Comparison of ENCODE assay signal across 8 cellular contexts in the genomic region with DNA sequence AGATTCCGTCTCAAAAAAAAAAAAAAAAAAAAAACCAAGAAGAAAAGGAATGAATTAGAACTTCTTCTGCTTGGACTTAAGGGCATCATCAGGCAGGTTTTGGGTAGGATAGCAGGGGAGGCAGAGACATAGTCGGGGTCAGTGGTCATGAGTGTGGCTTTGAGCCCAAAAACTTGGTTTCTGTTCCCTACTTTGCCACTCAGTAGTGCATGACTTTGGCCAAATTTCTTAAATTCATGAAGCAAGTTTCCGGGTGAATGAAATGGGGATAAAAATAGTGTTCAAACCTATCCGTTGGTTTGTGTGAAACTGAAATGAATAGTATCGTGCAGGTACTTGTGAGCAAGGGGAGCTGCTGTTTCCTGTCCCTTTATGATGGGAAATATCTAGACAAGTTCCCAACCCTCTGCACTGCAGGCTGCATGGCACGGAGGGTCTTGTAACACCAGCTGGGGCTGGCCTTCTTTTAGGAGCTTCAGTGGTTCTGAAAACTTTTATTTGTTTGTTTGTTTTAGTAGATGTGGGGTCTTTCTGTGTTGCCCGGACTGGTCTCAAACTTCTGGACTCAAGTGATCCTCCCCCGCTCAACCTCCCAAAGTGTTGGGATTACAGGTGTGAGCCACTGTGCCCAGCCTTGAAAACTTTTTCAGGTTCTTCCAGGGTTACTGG.
DNase-seq lines count a peak whose midpoint lies in the region; ATAC-seq and TF ChIP-seq lines count a peak whose summit lies in the region.

No MANE protein-coding gene starts in this region.

- H3K4me1 Mint-ChIP-seq in stimulated activated memory B cell treated with anti-CD40 and anti-IgM and Interleukin-4, amounts not matched to agents 10 μg/mL and 1 μg/mL and 100 μg/mL, for 72 hours = peaks cover 82% of the 10 kb centered on the region

- POLR2A ChIA-PET in HEK293 (lab: Yijun Ruan, JAX) = interaction anchor here (0.6 to 2.6 kb wide), 9 partner anchors 11 to 107 kb away, joined by 3 to 12 read pairs (median 5); a partner anchor contains a TSS

- H3K27me3 ChIP-seq in WERI-Rb-1 (ENCODE audit: insufficient read depth, low read depth, severe bottlenecking) = no peaks in the 10 kb centered on the region

- peaks cover 0 to 29% of the 10 kb centered on the region in 2 experiments; a peak in 1 of 3 replicates for H3K36me3 ChIP-seq in HEK293 (ENCODE audit: control insufficient read depth in 2 of 2, insufficient read depth in 1 of 2, low read length in 2 of 2)
- H3K36me3 ChIP-seq in WERI-Rb-1 = no peaks in the 10 kb centered on the region

- H3K4me3 Mint-ChIP-seq in stimulated activated memory B cell treated with anti-CD40 and anti-IgM and Interleukin-4, amounts not matched to agents 10 μg/mL and 1 μg/mL and 100 μg/mL, for 72 hours = peak overlapping the region; percentile 75

- H3K27ac Mint-ChIP-seq in stimulated activated memory B cell treated with anti-CD40 and anti-IgM and Interleukin-4, amounts not matched to agents 10 μg/mL and 1 μg/mL and 100 μg/mL, for 72 hours = peak overlapping the region; percentile 80

- TF ChIP-seq CTCF in HEK293 (tag by site-specific recombination; IDR thresholded peaks at IDR 0.05) = no peak
- no peak for TF ChIP-seq CTCF in WERI-Rb-1 (IDR thresholded peaks at IDR 0.05; ENCODE audit: low read depth, low read length)

- H3K27me3 Mint-ChIP-seq in stimulated activated memory B cell treated with anti-CD40 and anti-IgM and Interleukin-4, amounts not matched to agents 10 μg/mL and 1 μg/mL and 100 μg/mL, for 72 hours = no peaks in the 10 kb centered on the region

- CTCF ChIA-PET in HEK293 (lab: Yijun Ruan, JAX) = interaction anchor here (1.1 to 1.5 kb wide), 2 partner anchors 8 to 21 kb away, joined by 3 to 6 read pairs; no protein-coding TSS in a partner anchor

- H3K36me3 Mint-ChIP-seq in stimulated activated memory B cell treated with anti-CD40 and anti-IgM and Interleukin-4, amounts not matched to agents 10 μg/mL and 1 μg/mL and 100 μg/mL, for 72 hours = peaks cover 41% of the 10 kb centered on the region

- no peaks in the 10 kb centered on the region for H3K9me3 ChIP-seq in HEK293 (ENCODE audit: control insufficient read depth, insufficient read depth, low read depth, low read length)
- no peaks in the 10 kb centered on the region for H3K9me3 ChIP-seq in WERI-Rb-1 (ENCODE audit: severe bottlenecking)

- DNase-seq in RPMI8226 (peak; percentile 91), fibroblast of gingiva (ENCODE audit: low read depth) (peak; percentile 72), WERI-Rb-1 (no peak), COLO829 (ENCODE audit: low spot score) (no peak)

- no peaks in the 10 kb centered on the region for H3K4me1 ChIP-seq in HEK293 (ENCODE audit: control insufficient read depth, insufficient read depth, low read length)

- H3K4me3 ChIP-seq in GM08714 (ENCODE audit: low read length) = peak overlapping the region; percentile 42; the same call in 1 of the 2 replicates
- no peak overlapping the region for H3K4me3 ChIP-seq in HEK293 (ENCODE audit: low read depth, low read length)
- no peak overlapping the region for H3K4me3 ChIP-seq in WERI-Rb-1 (ENCODE audit: low read depth, low read length)

- no peak overlapping the region for H3K27ac ChIP-seq in HEK293 (ENCODE audit: extremely low read depth, low read depth, low read length)
- H3K27ac ChIP-seq in WERI-Rb-1 = no peak overlapping the region

- H3K9me3 Mint-ChIP-seq in stimulated activated memory B cell treated with anti-CD40 and anti-IgM and Interleukin-4, amounts not matched to agents 10 μg/mL and 1 μg/mL and 100 μg/mL, for 72 hours = no peaks in the 10 kb centered on the region

- ATAC-seq in stimulated activated memory B cell treated with anti-CD40 and anti-IgM and Interleukin-4, amounts not matched to agents 10 μg/mL and 1 μg/mL and 100 μg/mL, for 72 hours = peak; percentile 71
- ATAC-seq in GM18519 (IDR thresholded peaks at IDR 0.05; ENCODE audit: low FRiP score, unreplicated experiment) = no peak

TF ChIP-seq in HEK293, 187 proteins besides CTCF, POLR2A, EP300 and RAD21:
- TF ChIP-seq, protein P1, sequence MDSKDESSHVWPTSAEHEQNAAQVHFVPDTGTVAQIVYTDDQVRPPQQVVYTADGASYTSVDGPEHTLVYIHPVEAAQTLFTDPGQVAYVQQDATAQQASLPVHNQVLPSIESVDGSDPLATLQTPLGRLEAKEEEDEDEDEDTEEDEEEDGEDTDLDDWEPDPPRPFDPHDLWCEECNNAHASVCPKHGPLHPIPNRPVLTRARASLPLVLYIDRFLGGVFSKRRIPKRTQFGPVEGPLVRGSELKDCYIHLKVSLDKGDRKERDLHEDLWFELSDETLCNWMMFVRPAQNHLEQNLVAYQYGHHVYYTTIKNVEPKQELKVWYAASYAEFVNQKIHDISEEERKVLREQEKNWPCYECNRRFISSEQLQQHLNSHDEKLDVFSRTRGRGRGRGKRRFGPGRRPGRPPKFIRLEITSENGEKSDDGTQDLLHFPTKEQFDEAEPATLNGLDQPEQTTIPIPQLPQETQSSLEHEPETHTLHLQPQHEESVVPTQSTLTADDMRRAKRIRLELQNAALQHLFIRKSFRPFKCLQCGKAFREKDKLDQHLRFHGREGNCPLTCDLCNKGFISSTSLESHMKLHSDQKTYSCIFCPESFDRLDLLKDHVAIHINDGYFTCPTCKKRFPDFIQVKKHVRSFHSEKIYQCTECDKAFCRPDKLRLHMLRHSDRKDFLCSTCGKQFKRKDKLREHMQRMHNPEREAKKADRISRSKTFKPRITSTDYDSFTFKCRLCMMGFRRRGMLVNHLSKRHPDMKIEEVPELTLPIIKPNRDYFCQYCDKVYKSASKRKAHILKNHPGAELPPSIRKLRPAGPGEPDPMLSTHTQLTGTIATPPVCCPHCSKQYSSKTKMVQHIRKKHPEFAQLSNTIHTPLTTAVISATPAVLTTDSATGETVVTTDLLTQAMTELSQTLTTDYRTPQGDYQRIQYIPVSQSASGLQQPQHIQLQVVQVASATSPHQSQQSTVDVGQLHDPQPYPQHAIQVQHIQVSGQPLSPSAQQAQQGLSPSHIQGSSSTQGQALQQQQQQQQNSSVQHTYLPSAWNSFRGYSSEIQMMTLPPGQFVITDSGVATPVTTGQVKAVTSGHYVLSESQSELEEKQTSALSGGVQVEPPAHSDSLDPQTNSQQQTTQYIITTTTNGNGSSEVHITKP (tag by site-specific recombination; IDR thresholded peaks at IDR 0.05) = peak; percentile 34; the same call in 1 of the 2 replicates
- TF ChIP-seq ZSCAN30 (tag by site-specific recombination; IDR thresholded peaks at IDR 0.05) (no peak), ZNF600 (tag by site-specific recombination; IDR thresholded peaks at IDR 0.05) (peak; percentile 46; the same call in 1 of the 2 replicates), ZNF138 (tag by site-specific recombination; IDR thresholded peaks at IDR 0.05; ENCODE audit: borderline replicate concordance) (no peak), ZNF121 (tag by site-specific recombination; IDR thresholded peaks at IDR 0.05) (peak; percentile 63; the same call in 1 of the 2 replicates), ZNF214 (tag by site-specific recombination; IDR thresholded peaks at IDR 0.05; ENCODE audit: borderline replicate concordance) (no peak)

Comparison
In these comparisons a context has a peak if more than half of its experiments do, and no peak if none do; other contexts are left out.
1. DNase-seq: peak in RPMI8226 (single experiment) and fibroblast of gingiva (single experiment); none in WERI-Rb-1 (single experiment) and COLO829 (single experiment).